Comparison of ENCODE assay signal across 9 cellular contexts in genomic region chr10:112811741-112812551, GRCh38.
DNase-seq lines count a peak whose midpoint lies in the region; ATAC-seq and TF ChIP-seq lines count a peak whose summit lies in the region.
"Had no signal": no experiment of that assay in that cellular context is flagged by ENCODE, and none has a peak within 500 bp of the region (broad histone marks: within the 10 kb centered on the region; RNA-seq: fewer than 3 reads in every experiment).

No MANE protein-coding gene starts in this region.

- 55% methylated on average over 8 of the region's 14 CpGs for WGBS in right lobe of liver (ENCODE audit: insufficient coverage, low coverage, low lambda C conversion rate, missing lambda C conversion rate)

- no peaks in the 10 kb centered on the region for H3K36me3 ChIP-seq in right lobe of liver
- H3K36me3 ChIP-seq: uterus had no signal

- DNase-seq in left ventricle myocardium superior: no peak
- DNase-seq in Right ventricle myocardium superior: no peak
- peak; percentile 89 to 91 for DNase-seq in cardiac fibroblast (ENCODE audit: low read depth in 2 of 2)
- DNase-seq in right lobe of liver: peak in 2 of 3 donors; percentile 43 to 50
- DNase-seq in HUDEP-2 (lab: John Stamatoyannopoulos, UW; ENCODE audit: unreplicated experiment in 76 of 76): no peak
- DNase-seq in stimulated activated CD4-positive, alpha-beta T cell treated with anti-CD3 and anti-CD28 coated beads, Interleukin-4, amount 100 ng/mL, for 4 hours: no peak
- DNase-seq in DMS 273 treated with DMSO at 0.1 percent for 48 hours (lab: John Stamatoyannopoulos, UW): no peak

- intact Hi-C loops in left ventricle myocardium superior (cut with micrococcal nuclease) (loop anchor here (10.0 kb wide), 1 partner anchor 313 kb away; no protein-coding TSS in a partner anchor), Right ventricle myocardium superior (cut with DNase I) (no loop called here), right lobe of liver (cut with DNase I) (no loop called here)

- no peaks in the 10 kb centered on the region for H3K9me3 ChIP-seq in right lobe of liver
- H3K9me3 ChIP-seq: uterus had no signal

- peak overlapping the region in 1 of 3 donors; percentile 13 for H3K27ac ChIP-seq in right lobe of liver
- H3K27ac ChIP-seq: uterus had no signal

- H3K27me3 ChIP-seq in right lobe of liver: no peaks in the 10 kb centered on the region
- H3K27me3 ChIP-seq: uterus had no signal

- ATAC-seq in left ventricle myocardium superior (peak; percentile 29), Right ventricle myocardium superior (ENCODE audit: poor library complexity) (no peak), right lobe of liver (peak in 2 of 4 donors; percentile 62 to 68), GM18861 (IDR thresholded peaks at IDR 0.05; ENCODE audit: unreplicated experiment) (no peak)

- peaks cover 0 to 12% (median 8%) of the 10 kb centered on the region in 4 donors for H3K4me1 ChIP-seq in right lobe of liver
- H3K4me1 ChIP-seq: uterus had no signal

- no peak for TF ChIP-seq POLR2A in right lobe of liver (IDR thresholded peaks at IDR 0.05)

- H3K4me3 ChIP-seq in cardiac fibroblast (replicated peaks in 1 of 2; ENCODE audit: low read depth in 2 of 2, low read length in 2 of 2): peak overlapping the region; percentile 31 to 43
- no peak overlapping the region for H3K4me3 ChIP-seq in right lobe of liver
- H3K4me3 ChIP-seq: uterus had no signal

- TF ChIP-seq CTCF in cardiac fibroblast (IDR thresholded peaks at IDR 0.05; ENCODE audit: low read depth, low read length): no peak
- TF ChIP-seq CTCF in right lobe of liver (IDR thresholded peaks at IDR 0.05): no peak

Comparison
In these comparisons a context has a peak if more than half of its experiments do, and no peak if none do; other contexts are left out.
1. DNase-seq: peak in cardiac fibroblast (2 of 2) and right lobe of liver (2 of 3); none in left ventricle myocardium superior (single experiment), Right ventricle myocardium superior (single experiment), HUDEP-2 (0 of 76), stimulated activated CD4-positive, alpha-beta T cell treated with anti-CD3 and anti-CD28 coated beads, Interleukin-4, amount 100 ng/mL, for 4 hours (0 of 2) and DMS 273 treated with DMSO at 0.1 percent for 48 hours (single experiment).
2. H3K4me3 ChIP-seq: peak in cardiac fibroblast (2 of 2); none in right lobe of liver (0 of 3).